1 cellular context compared by ENCODE assay signal in the genomic region with DNA sequence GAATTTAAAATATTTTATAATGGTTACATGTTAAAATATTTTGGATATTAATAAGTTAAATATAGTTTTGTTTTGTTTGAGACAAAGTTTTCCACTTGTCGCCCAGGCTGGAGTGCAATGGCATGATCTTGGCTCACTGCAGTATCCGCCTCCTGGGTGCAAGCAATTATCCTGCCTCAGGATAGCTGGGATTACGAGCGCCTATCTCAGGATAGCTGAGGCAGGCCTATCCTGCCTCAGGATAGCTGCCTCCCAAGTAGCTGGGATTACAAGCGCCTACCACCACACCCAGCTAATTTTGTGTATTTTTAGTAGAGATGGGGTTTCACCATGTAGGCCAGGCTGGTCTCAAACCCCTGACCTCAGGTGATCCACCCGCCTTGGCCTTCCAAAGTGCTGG. TPM values are rescaled to one million over a fixed set of nuclear protein-coding genes. Genes with fewer than 3 reads are reported as not detected.
"Had no signal": no experiment of that assay in that cellular context is flagged by ENCODE, and none has a peak within 500 bp of the region (broad histone marks: within the 10 kb centered on the region; RNA-seq: fewer than 3 reads in every experiment).

No MANE protein-coding gene starts in this region.

RNA-seq across cellular contexts. Expression of a gene that starts 30.9 kb away (rescaled TPM):
- total RNA-seq: natural killer cell treated with Interleukin-12 subunit alpha and Interleukin-12 subunit beta and Interleukin-15 and Interleukin-18, amount 100 ng/mL, for 72 hours had no signal
